In the genomic region with DNA sequence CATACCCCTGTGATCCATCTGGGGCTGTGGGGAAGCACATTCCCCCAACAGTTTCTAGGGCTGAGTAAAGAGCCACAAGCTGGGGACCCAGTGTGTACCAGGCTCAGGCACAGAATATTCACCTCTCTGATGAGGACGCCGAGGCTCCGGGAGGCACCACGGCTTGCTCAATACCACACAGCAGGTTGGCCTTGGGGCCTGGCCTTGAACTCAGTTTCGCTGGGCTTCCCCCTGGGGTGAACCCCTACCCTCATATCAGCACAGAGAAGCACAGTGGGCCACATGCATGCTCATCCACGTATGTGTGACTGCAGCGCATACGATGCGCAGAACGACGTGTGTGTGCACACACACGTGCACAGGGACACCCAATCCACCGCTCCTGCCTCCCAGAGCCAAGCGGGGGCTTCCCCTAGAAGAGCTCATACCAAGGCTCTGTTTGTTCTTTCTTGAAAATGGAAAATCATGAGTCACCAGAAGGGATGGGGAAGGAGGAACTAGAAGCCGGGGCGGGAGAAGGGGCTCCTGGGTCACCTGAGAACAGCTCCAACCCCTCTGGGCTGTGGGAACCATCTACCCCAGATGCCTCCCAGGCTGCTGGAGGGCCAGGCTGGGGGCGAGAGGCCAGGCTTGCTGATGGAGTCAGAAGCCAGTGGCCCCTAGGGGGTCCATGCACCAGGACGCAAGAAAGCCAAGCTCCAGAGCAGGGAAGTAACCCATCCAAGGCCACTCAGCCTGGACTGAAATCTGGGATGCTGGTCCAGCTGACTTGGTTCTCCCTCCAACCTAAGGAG, we compare ENCODE assay signal across 1 cellular context.
TF ChIP-seq lines count a peak whose summit lies in the region.

No MANE protein-coding gene starts in this region.

TF ChIP-seq in HEK293, 187 proteins besides CTCF, POLR2A, EP300 and RAD21 (continued from another document):
- peak; percentile 47 for TF ChIP-seq ZIC2 (tag by site-specific recombination; IDR thresholded peaks at IDR 0.05)
